Comparison of ENCODE assay signal across 8 cellular contexts in genomic region chr12:11228268-11228879, GRCh38. TPM values are rescaled to one million over a fixed set of nuclear protein-coding genes. Genes with fewer than 3 reads are reported as not detected.
DNase-seq lines count a peak whose midpoint lies in the region; ATAC-seq and TF ChIP-seq lines count a peak whose summit lies in the region.

No MANE protein-coding gene starts in this region.

- H3K27me3 ChIP-seq in foreskin keratinocyte: peaks cover 24% of the 10 kb centered on the region
- H3K27me3 ChIP-seq in psoas muscle (ENCODE audit: insufficient read depth in 3 of 3, low read length in 2 of 3): no peaks in the 10 kb centered on the region

- no peaks in the 10 kb centered on the region for H3K4me1 ChIP-seq in foreskin keratinocyte
- H3K4me1 ChIP-seq in psoas muscle: no peaks in the 10 kb centered on the region

- H3K36me3 ChIP-seq in psoas muscle (ENCODE audit: insufficient read depth in 1 of 2, low read depth in 1 of 2): no peaks in the 10 kb centered on the region

- WGBS in psoas muscle, 3 donors: 38 to 45% (median 44%) methylated on average over 5 of the region's 5 CpGs

- H3K27ac ChIP-seq in foreskin keratinocyte: no peak overlapping the region
- no peak overlapping the region for H3K27ac ChIP-seq in psoas muscle

- intact Hi-C loops in psoas muscle (cut with DNase I): no loop called here

- peak; percentile 69 for DNase-seq in ELR (ENCODE audit: low read depth)
- DNase-seq in NCI-H1105 (lab: John Stamatoyannopoulos, UW): peak; percentile 36
- DNase-seq in activated CD4-positive, alpha-beta T cell treated with anti-CD3 and anti-CD28 coated beads for 48 hours: peak; percentile 58
- DNase-seq in foreskin keratinocyte: peak; percentile 4 to 38
- peak; percentile 6 for DNase-seq in skeletal muscle cell (ENCODE audit: low read depth)
- no peak for DNase-seq in psoas muscle

- no peak overlapping the region for H3K4me3 ChIP-seq in skeletal muscle cell (ENCODE audit: low read depth, low read length)
- no peak overlapping the region for H3K4me3 ChIP-seq in psoas muscle

- H3K9me3 ChIP-seq in psoas muscle: no peaks in the 10 kb centered on the region

- ATAC-seq in GM21529 (IDR thresholded peaks at IDR 0.05; ENCODE audit: unreplicated experiment) (peak; percentile 80), foreskin keratinocyte (peak; percentile 84), psoas muscle (no peak), HG02798 (IDR thresholded peaks at IDR 0.05; ENCODE audit: poor library complexity, unreplicated experiment) (no peak)

- peak; percentile 77 for TF ChIP-seq CTCF in foreskin keratinocyte (conservative IDR thresholded peaks at IDR 0.05)
- no peak for TF ChIP-seq CTCF in psoas muscle (IDR thresholded peaks at IDR 0.05)

RNA-seq across cellular contexts. Expression of gene PRB3, which starts 41.1 kb away (rescaled TPM):
- 0.14 TPM in 1 of 2 replicates, not detected in the other for total RNA-seq in foreskin keratinocyte
- polyA plus RNA-seq in foreskin keratinocyte: 0.06 TPM in 1 of 2 replicates, not detected in the other
- total RNA-seq in psoas muscle: not detected
- not detected for polyA plus RNA-seq in psoas muscle

RNA-seq across cellular contexts. Expression of gene TAS2R42, which starts 41.6 kb away (rescaled TPM):
- total RNA-seq in foreskin keratinocyte (not detected in 2 replicates), psoas muscle (not detected)
- polyA plus RNA-seq in foreskin keratinocyte (not detected in 2 replicates), psoas muscle (not detected)

RNA-seq across cellular contexts. Expression of gene SMIM10L1, which starts 57.4 kb away (rescaled TPM):
- total RNA-seq in foreskin keratinocyte (4.7 and 5.2 TPM in 2 replicates), psoas muscle (10 to 100 TPM; 18.3 to 20.2 (median 18.5) TPM)
- polyA plus RNA-seq in foreskin keratinocyte (4.4 and 4.5 TPM in 2 replicates), psoas muscle (10 to 100 TPM; 11.5 to 18.2 (median 15.8) TPM)

Comparison
In these comparisons a context has a peak if more than half of its experiments do, and no peak if none do; other contexts are left out.
1. DNase-seq: peak in ELR (single experiment), NCI-H1105 (single experiment), activated CD4-positive, alpha-beta T cell treated with anti-CD3 and anti-CD28 coated beads for 48 hours (single experiment), foreskin keratinocyte (2 of 2) and skeletal muscle cell (single experiment); none in psoas muscle (0 of 2).
2. ATAC-seq: peak in GM21529 (single experiment) and foreskin keratinocyte (single experiment); none in psoas muscle (0 of 4) and HG02798 (single experiment).